In the genomic region with DNA sequence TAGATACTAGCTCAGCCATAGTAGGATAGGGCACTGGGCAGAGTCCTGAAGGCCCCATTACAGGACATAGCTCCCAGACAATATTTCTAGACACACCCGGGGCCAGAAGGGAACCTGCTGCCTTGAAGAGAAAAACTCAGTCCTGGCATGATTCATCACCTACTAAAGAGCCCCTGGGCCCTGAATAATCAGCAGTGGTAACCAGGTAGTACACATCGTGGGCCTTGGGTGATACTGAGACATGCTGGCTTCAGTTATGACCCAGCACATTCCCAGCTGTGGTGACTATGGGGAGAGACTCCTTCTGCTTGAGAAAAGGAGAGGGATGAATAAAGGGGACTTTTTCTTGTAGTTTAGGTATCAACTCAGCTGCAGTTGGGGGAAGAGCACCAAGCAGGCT, we compare ENCODE assay signal across 36 cellular contexts.
"Had no signal": no experiment of that assay in that cellular context is flagged by ENCODE, and none has a peak within 500 bp of the region (broad histone marks: within the 10 kb centered on the region; RNA-seq: fewer than 3 reads in every experiment).

No MANE protein-coding gene starts in this region.

- H3K27me3 ChIP-seq: body of pancreas, cardiac muscle cell, gastrocnemius medialis had no signal

- H3K4me1 Mint-ChIP-seq: activated B cell treated with CpG ODN at 0.5 μM for 24 hours; activated CD4-positive, alpha-beta T cell treated with anti-CD3 and anti-CD28 coated beads, Interleukin-2, amount 10 ng/mL, durations not matched to agents 7 days and 5 days; activated CD8-positive, alpha-beta memory T cell treated with anti-CD3 and anti-CD28 coated beads, Interleukin-2, amount 10 ng/mL, durations not matched to agents 7 days and 5 days; activated naive CD8-positive, alpha-beta T cell treated with anti-CD3 and anti-CD28 coated beads for 36 hours; activated naive CD8-positive, alpha-beta T cell treated with anti-CD3 and anti-CD28 coated beads, Interleukin-2, amount 50 U/mL, for 24 hours; T-helper 17 cell had no signal

- DNase-seq: activated B cell treated with CpG ODN at 0.5 μM for 24 hours; activated CD4-positive, alpha-beta T cell treated with anti-CD3 and anti-CD28 coated beads, Interleukin-2, amount 10 ng/mL, durations not matched to agents 7 days and 5 days; activated CD4-positive, alpha-beta T cell treated with anti-CD3 and anti-CD28 coated beads, Interleukin-2, amount 50 U/mL, for 4 hours; activated CD8-positive, alpha-beta memory T cell treated with anti-CD3 and anti-CD28 coated beads, Interleukin-2, amount 10 ng/mL, durations not matched to agents 7 days and 5 days; activated CD8-positive, alpha-beta memory T cell treated with anti-CD3 and anti-CD28 coated beads, Interleukin-2, amount 50 U/mL, for 4 hours; activated CD8-positive, alpha-beta T cell treated with anti-CD3 and anti-CD28 coated beads, Interleukin-2, amount 10 ng/mL, durations not matched to agents 7 days and 5 days; activated gamma-delta T cell; activated naive CD4-positive, alpha-beta T cell; activated naive CD8-positive, alpha-beta T cell treated with anti-CD3 and anti-CD28 coated beads for 36 hours; activated naive CD8-positive, alpha-beta T cell treated with anti-CD3 and anti-CD28 coated beads, Interleukin-2, amount 50 U/mL, for 24 hours; activated T-cell treated with anti-CD3 and anti-CD28 coated beads, Interleukin-2, amount 50 U/mL, for 1 hour; activated T-cell treated with anti-CD3 and anti-CD28 coated beads, Interleukin-2, amount 50 U/mL, for 48 hours; adrenal gland; amygdala; aorta; body of pancreas; central memory CD4-positive, alpha-beta T cell; dorsolateral prefrontal cortex; effector memory CD4-positive, alpha-beta T cell; endodermal cell; foreskin fibroblast; gastrocnemius medialis; glutamatergic neuron; heart left ventricle; T-helper 1 cell; T-helper 17 cell; T1000; WERI-Rb-1 had no signal

- H3K4me3 ChIP-seq: adrenal gland, body of pancreas, cardiac muscle cell, coronary artery, dorsolateral prefrontal cortex, gastrocnemius medialis, heart left ventricle had no signal

- H3K9me3 ChIP-seq: adrenal gland, body of pancreas, gastrocnemius medialis had no signal

- H3K9me3 Mint-ChIP-seq: activated B cell treated with CpG ODN at 0.5 μM for 24 hours; activated naive CD4-positive, alpha-beta T cell treated with anti-CD3 and anti-CD28 coated beads, Interleukin-2, amount 50 U/mL, for 24 hours; activated naive CD8-positive, alpha-beta T cell treated with anti-CD3 and anti-CD28 coated beads for 36 hours; activated naive CD8-positive, alpha-beta T cell treated with anti-CD3 and anti-CD28 coated beads, Interleukin-2, amount 50 U/mL, for 24 hours; activated T-helper 1 cell treated with anti-CD3 and anti-CD28 coated beads, Interleukin-12 subunit alpha, Interleukin-12 subunit beta, Interleukin-2, Interleukin-4 antibody, amounts not matched to agents 30 ng/mL and 10 ng/mL and 1 ng/mL, durations not matched to agents 14 hours and 24 hours and 36 hours; dendritic cell treated with granulocyte-macrophage colony-stimulating factor and Interleukin-4, amounts not matched to agents 40 ng/mL and 50 ng/mL, for 4 days had no signal

- H3K27me3 Mint-ChIP-seq: activated B cell treated with CpG ODN at 0.5 μM for 24 hours; activated CD4-positive, alpha-beta T cell treated with anti-CD3 and anti-CD28 coated beads, Interleukin-2, amount 10 ng/mL, durations not matched to agents 7 days and 5 days; activated CD8-positive, alpha-beta memory T cell treated with anti-CD3 and anti-CD28 coated beads, Interleukin-2, amount 10 ng/mL, durations not matched to agents 7 days and 5 days; activated naive CD4-positive, alpha-beta T cell treated with anti-CD3 and anti-CD28 coated beads, Interleukin-2, amount 50 U/mL, for 24 hours; activated naive CD8-positive, alpha-beta T cell treated with anti-CD3 and anti-CD28 coated beads for 36 hours; activated naive CD8-positive, alpha-beta T cell treated with anti-CD3 and anti-CD28 coated beads, Interleukin-2, amount 50 U/mL, for 24 hours; dendritic cell treated with granulocyte-macrophage colony-stimulating factor and Interleukin-4, amounts not matched to agents 40 ng/mL and 50 ng/mL, for 4 days; T-helper 17 cell had no signal

- H3K36me3 Mint-ChIP-seq: activated CD8-positive, alpha-beta memory T cell treated with anti-CD3 and anti-CD28 coated beads, Interleukin-2, amount 10 ng/mL, durations not matched to agents 7 days and 5 days; activated naive CD4-positive, alpha-beta T cell treated with anti-CD3 and anti-CD28 coated beads, Interleukin-2, amount 50 U/mL, for 24 hours; activated naive CD8-positive, alpha-beta T cell treated with anti-CD3 and anti-CD28 coated beads for 36 hours had no signal

- H3K27ac ChIP-seq: adrenal gland, body of pancreas, cardiac muscle cell, coronary artery, dorsolateral prefrontal cortex, gastrocnemius medialis, heart left ventricle, WERI-Rb-1 had no signal

- H3K4me3 Mint-ChIP-seq: activated B cell treated with CpG ODN at 0.5 μM for 24 hours; activated CD4-positive, alpha-beta T cell treated with anti-CD3 and anti-CD28 coated beads, Interleukin-2, amount 10 ng/mL, durations not matched to agents 7 days and 5 days; activated CD8-positive, alpha-beta memory T cell treated with anti-CD3 and anti-CD28 coated beads, Interleukin-2, amount 10 ng/mL, durations not matched to agents 7 days and 5 days; activated CD8-positive, alpha-beta T cell treated with anti-CD3 and anti-CD28 coated beads, Interleukin-2, amount 10 ng/mL, durations not matched to agents 7 days and 5 days; activated naive CD4-positive, alpha-beta T cell treated with anti-CD3 and anti-CD28 coated beads, Interleukin-2, amount 50 U/mL, for 24 hours; activated naive CD8-positive, alpha-beta T cell treated with anti-CD3 and anti-CD28 coated beads for 36 hours; activated naive CD8-positive, alpha-beta T cell treated with anti-CD3 and anti-CD28 coated beads, Interleukin-2, amount 50 U/mL, for 24 hours; activated T-helper 1 cell treated with anti-CD3 and anti-CD28 coated beads, Interleukin-12 subunit alpha, Interleukin-12 subunit beta, Interleukin-2, Interleukin-4 antibody, amounts not matched to agents 30 ng/mL and 10 ng/mL and 1 ng/mL, durations not matched to agents 14 hours and 24 hours and 36 hours; dendritic cell treated with granulocyte-macrophage colony-stimulating factor and Interleukin-4, amounts not matched to agents 40 ng/mL and 50 ng/mL, for 4 days; endodermal cell; T-helper 17 cell; T-helper 2 cell treated with Interferon-gamma antibody and Interleukin-4, amounts not matched to agents 5 μg/mL and 100 μg/mL, for 36 hours had no signal

- H3K27ac Mint-ChIP-seq: activated B cell treated with CpG ODN at 0.5 μM for 24 hours; activated CD4-positive, alpha-beta T cell treated with anti-CD3 and anti-CD28 coated beads, Interleukin-2, amount 10 ng/mL, durations not matched to agents 7 days and 5 days; activated CD8-positive, alpha-beta memory T cell treated with anti-CD3 and anti-CD28 coated beads, Interleukin-2, amount 10 ng/mL, durations not matched to agents 7 days and 5 days; activated CD8-positive, alpha-beta T cell treated with anti-CD3 and anti-CD28 coated beads, Interleukin-2, amount 10 ng/mL, durations not matched to agents 7 days and 5 days; activated naive CD4-positive, alpha-beta T cell treated with anti-CD3 and anti-CD28 coated beads, Interleukin-2, amount 50 U/mL, for 24 hours; activated naive CD8-positive, alpha-beta T cell treated with anti-CD3 and anti-CD28 coated beads for 36 hours; activated naive CD8-positive, alpha-beta T cell treated with anti-CD3 and anti-CD28 coated beads, Interleukin-2, amount 50 U/mL, for 24 hours; activated T-helper 1 cell treated with anti-CD3 and anti-CD28 coated beads, Interleukin-12 subunit alpha, Interleukin-12 subunit beta, Interleukin-2, Interleukin-4 antibody, amounts not matched to agents 30 ng/mL and 10 ng/mL and 1 ng/mL, durations not matched to agents 14 hours and 24 hours and 36 hours; dendritic cell treated with granulocyte-macrophage colony-stimulating factor and Interleukin-4, amounts not matched to agents 40 ng/mL and 50 ng/mL, for 4 days; endodermal cell; T-helper 17 cell; T-helper 2 cell treated with Interferon-gamma antibody and Interleukin-4, amounts not matched to agents 5 μg/mL and 100 μg/mL, for 36 hours had no signal

- H3K36me3 ChIP-seq: adrenal gland, cardiac muscle cell, gastrocnemius medialis, heart left ventricle, WERI-Rb-1 had no signal

- H3K4me1 ChIP-seq: adrenal gland, body of pancreas, gastrocnemius medialis, heart left ventricle had no signal

- ATAC-seq: activated CD4-positive, CD25-positive, alpha-beta regulatory T cell treated with anti-CD3 and anti-CD28 coated beads, Interleukin-2, amount 50 U/mL, for 24 hours; activated CD8-positive, alpha-beta memory T cell treated with anti-CD3 and anti-CD28 coated beads, Interleukin-2, amount 10 ng/mL, durations not matched to agents 7 days and 5 days; activated CD8-positive, alpha-beta T cell treated with anti-CD3 and anti-CD28 coated beads, Interleukin-2, amount 10 ng/mL, durations not matched to agents 7 days and 5 days; activated naive CD8-positive, alpha-beta T cell treated with anti-CD3 and anti-CD28 coated beads, Interleukin-2, amount 50 U/mL, for 24 hours; body of pancreas; esophagus mucosa; gastrocnemius medialis; heart left ventricle; T-helper 17 cell had no signal
